In genomic region chr19:41327076-41327475, GRCh38 we compare ENCODE assay signal across 8 cellular contexts. TPM values are rescaled to one million over a fixed set of nuclear protein-coding genes. Genes with fewer than 3 reads are reported as not detected.
DNase-seq lines count a peak whose midpoint lies in the region; ATAC-seq and TF ChIP-seq lines count a peak whose summit lies in the region.

No MANE protein-coding gene starts in this region.

- no peaks in the 10 kb centered on the region for H3K9me3 ChIP-seq in CD8-positive, alpha-beta T cell (ENCODE audit: low read length)
- H3K9me3 ChIP-seq in HUES64 (ENCODE audit: insufficient read depth, low read depth, low read length): no peaks in the 10 kb centered on the region

- peak overlapping the region; percentile 50 for H3K27ac ChIP-seq in CD8-positive, alpha-beta T cell (ENCODE audit: low read depth, low read length)
- H3K27ac ChIP-seq in HUES64 (ENCODE audit: low read depth, low read length) (no peak overlapping the region), brain microvascular endothelial cell (peak overlapping the region; percentile 98)

- intact Hi-C loops in CD8-positive, alpha-beta T cell (cut with DNase I, micrococcal nuclease): loop anchor here (1.0 to 10.0 kb wide), 4 partner anchors 17 to 1925 kb away; partner anchors contain the start of genes CCDC97 (in 1 of the 2) and DMAC2 (in 1 of the 2)

- H3K4me1 Mint-ChIP-seq in CD8-positive, alpha-beta T cell (ENCODE audit: low read depth): peaks cover 70% of the 10 kb centered on the region
- H3K4me1 Mint-ChIP-seq in natural killer cell treated with Interleukin-12 subunit alpha and Interleukin-12 subunit beta and Interleukin-15 and Interleukin-18, amount 100 ng/mL, for 72 hours (ENCODE audit: low read depth in 2 of 2): peaks cover 72 to 75% of the 10 kb centered on the region in 2 donors

- DNase-seq in CD8-positive, alpha-beta T cell: peak in 2 of 7 experiments; percentile 38 to 56
- DNase-seq in brain microvascular endothelial cell: no peak
- no peak for DNase-seq in natural killer cell treated with Interleukin-12 subunit alpha and Interleukin-12 subunit beta and Interleukin-15 and Interleukin-18, amount 100 ng/mL, for 72 hours (ENCODE audit: low spot score)
- no peak for DNase-seq in stimulated activated CD4-positive, alpha-beta T cell treated with anti-CD3 and anti-CD28 coated beads, Interleukin-15, amount 100 ng/mL, for 24 hours

- H3K27me3 ChIP-seq in CD8-positive, alpha-beta T cell (ENCODE audit: insufficient read depth, low read length): no peaks in the 10 kb centered on the region
- H3K27me3 ChIP-seq in HUES64 (ENCODE audit: insufficient read depth, low read length) (no peaks in the 10 kb centered on the region), brain microvascular endothelial cell (replicated peaks) (no peaks in the 10 kb centered on the region)

- CTCF ChIA-PET in CD8-positive, alpha-beta T cell (lab: Charles Lee): interaction anchor here (1.3 to 2.8 kb wide), 4 partner anchors 18 to 64 kb away, joined by 4 to 19 read pairs (median 8); partner anchors contain the start of gene TGFB1

- in situ Hi-C loops in brain microvascular endothelial cell (cut with HindIII; ENCODE audit: low pct_ligation_motif_present, low sequenced_read_pairs): no loop called here

- H3K36me3 ChIP-seq in CD8-positive, alpha-beta T cell (ENCODE audit: insufficient read depth, low read length): peaks cover 34% of the 10 kb centered on the region
- H3K36me3 ChIP-seq in HUES64 (ENCODE audit: insufficient read depth, low read length) (peaks cover 6% of the 10 kb centered on the region; the same call in 1 of the 2 replicates), brain microvascular endothelial cell (replicated peaks) (peaks cover 49% of the 10 kb centered on the region)

- POLR2A ChIA-PET in CD8-positive, alpha-beta T cell (lab: Charles Lee): interaction anchor here (0.9 to 3.1 kb wide), 15 partner anchors 7 to 63 kb away, joined by 3 to 25 read pairs (median 5); partner anchors contain the start of genes B9D2, CCDC97 and HNRNPUL1

- whole genome bisulfite sequencing in HUES64: 72% methylated on average over 9 of the region's 9 CpGs

- peak overlapping the region; percentile 79 for H3K4me3 Mint-ChIP-seq in CD8-positive, alpha-beta T cell
- H3K4me3 Mint-ChIP-seq in natural killer cell treated with Interleukin-12 subunit alpha and Interleukin-12 subunit beta and Interleukin-15 and Interleukin-18, amount 100 ng/mL, for 72 hours: peak overlapping the region; percentile 88

- H3K9ac ChIP-seq in HUES64 (ENCODE audit: low read depth, low read length): peak overlapping the region; percentile 21

- H3K4me1 ChIP-seq in CD8-positive, alpha-beta T cell (ENCODE audit: insufficient read depth, low read length): peaks cover 64% of the 10 kb centered on the region
- peaks cover 46% of the 10 kb centered on the region for H3K4me1 ChIP-seq in HUES64 (ENCODE audit: insufficient read depth, low read length)

- no peak for ATAC-seq in CD8-positive, alpha-beta T cell
- ATAC-seq in natural killer cell treated with Interleukin-12 subunit alpha and Interleukin-12 subunit beta and Interleukin-15 and Interleukin-18, amount 100 ng/mL, for 72 hours: no peak
- ATAC-seq in GM21576 (IDR thresholded peaks at IDR 0.05; ENCODE audit: unreplicated experiment) (no peak), HG02870 (IDR thresholded peaks at IDR 0.05; ENCODE audit: unreplicated experiment) (no peak), GM21515 (IDR thresholded peaks at IDR 0.05; ENCODE audit: unreplicated experiment) (no peak)

- H3K27ac Mint-ChIP-seq in CD8-positive, alpha-beta T cell: peak overlapping the region; percentile 98
- peak overlapping the region; percentile 85 to 88 for H3K27ac Mint-ChIP-seq in natural killer cell treated with Interleukin-12 subunit alpha and Interleukin-12 subunit beta and Interleukin-15 and Interleukin-18, amount 100 ng/mL, for 72 hours

- H3K9me3 Mint-ChIP-seq in CD8-positive, alpha-beta T cell: no peaks in the 10 kb centered on the region
- H3K9me3 Mint-ChIP-seq in natural killer cell treated with Interleukin-12 subunit alpha and Interleukin-12 subunit beta and Interleukin-15 and Interleukin-18, amount 100 ng/mL, for 72 hours: no peaks in the 10 kb centered on the region

- TF ChIP-seq CTCF in CD8-positive, alpha-beta T cell (IDR thresholded peaks at IDR 0.05): no peak
- no peak for TF ChIP-seq CTCF in brain microvascular endothelial cell (IDR thresholded peaks at IDR 0.05; ENCODE audit: low read depth, low read length, missing control alignments)

- H3K27me3 Mint-ChIP-seq in CD8-positive, alpha-beta T cell (ENCODE audit: low read depth): no peaks in the 10 kb centered on the region
- H3K27me3 Mint-ChIP-seq in natural killer cell treated with Interleukin-12 subunit alpha and Interleukin-12 subunit beta and Interleukin-15 and Interleukin-18, amount 100 ng/mL, for 72 hours: no peaks in the 10 kb centered on the region

- H3K4me3 ChIP-seq in CD8-positive, alpha-beta T cell (ENCODE audit: low read depth, low read length): peak overlapping the region; percentile 21
- H3K4me3 ChIP-seq in HUES64 (ENCODE audit: low read length) (peak overlapping the region; percentile 8; the same call in 1 of the 2 replicates), brain microvascular endothelial cell (ENCODE audit: low read depth, low read length) (no peak overlapping the region)

- peaks cover 59% of the 10 kb centered on the region for H3K36me3 Mint-ChIP-seq in CD8-positive, alpha-beta T cell
- peaks cover 22% of the 10 kb centered on the region for H3K36me3 Mint-ChIP-seq in natural killer cell treated with Interleukin-12 subunit alpha and Interleukin-12 subunit beta and Interleukin-15 and Interleukin-18, amount 100 ng/mL, for 72 hours

RNA-seq across cellular contexts. Expression of gene CCDC97, which starts 17.1 kb away (rescaled TPM):
- 10 to 100 TPM; 32.0 to 33.5 TPM for total RNA-seq in CD8-positive, alpha-beta T cell
- 21.2 TPM for polyA plus RNA-seq in HUES64 (2013, experiment 1 of 2)
- 23.6 TPM for polyA plus RNA-seq in HUES64 (2013, experiment 2 of 2)
- total RNA-seq in natural killer cell treated with Interleukin-12 subunit alpha and Interleukin-12 subunit beta and Interleukin-15 and Interleukin-18, amount 100 ng/mL, for 72 hours: 10 to 100 TPM; 52.5 to 56.2 TPM

RNA-seq across cellular contexts. Expression of gene TGFB1, which starts 26.6 kb away (rescaled TPM):
- total RNA-seq in CD8-positive, alpha-beta T cell: 100 to 1,000 TPM; 652 to 710 TPM
- polyA plus RNA-seq in HUES64 (2013, experiment 1 of 2): 14.7 TPM
- polyA plus RNA-seq in HUES64 (2013, experiment 2 of 2): 15.6 TPM
- 100 to 1,000 TPM; 108 to 131 TPM for total RNA-seq in natural killer cell treated with Interleukin-12 subunit alpha and Interleukin-12 subunit beta and Interleukin-15 and Interleukin-18, amount 100 ng/mL, for 72 hours

RNA-seq across cellular contexts. Expression of gene B9D2, which starts 36.9 kb away (rescaled TPM):
- total RNA-seq in CD8-positive, alpha-beta T cell: 10 to 100 TPM; 19.6 to 25.9 TPM
- 5.2 TPM for polyA plus RNA-seq in HUES64 (2013, experiment 1 of 2)
- 5.6 TPM for polyA plus RNA-seq in HUES64 (2013, experiment 2 of 2)
- 1 to 10 TPM; 4.9 to 9.3 TPM for total RNA-seq in natural killer cell treated with Interleukin-12 subunit alpha and Interleukin-12 subunit beta and Interleukin-15 and Interleukin-18, amount 100 ng/mL, for 72 hours

RNA-seq across cellular contexts. Expression of gene TMEM91, which starts 49.3 kb away (rescaled TPM):
- total RNA-seq in CD8-positive, alpha-beta T cell: 1 to 10 TPM; 7.8 to 9.7 TPM
- 2.2 TPM for polyA plus RNA-seq in HUES64 (2013, experiment 1 of 2)
- polyA plus RNA-seq in HUES64 (2013, experiment 2 of 2): 3.9 TPM
- total RNA-seq in natural killer cell treated with Interleukin-12 subunit alpha and Interleukin-12 subunit beta and Interleukin-15 and Interleukin-18, amount 100 ng/mL, for 72 hours: 1 to 10 TPM; 4.7 to 6.7 TPM

Comparison
In these comparisons a context has a peak if more than half of its experiments do, and no peak if none do; other contexts are left out.
1. RNA of gene TGFB1, which starts 26.6 kb away (total RNA-seq): 652 to 710 TPM in CD8-positive, alpha-beta T cell; 108 to 131 TPM in natural killer cell treated with Interleukin-12 subunit alpha and Interleukin-12 subunit beta and Interleukin-15 and Interleukin-18, amount 100 ng/mL, for 72 hours; every median in the first group is over 4 times any median in the second.